Comparison of ENCODE assay signal across 1 cellular context in genomic region chr5:150461231-150461630, GRCh38.
TF ChIP-seq lines count a peak whose summit lies in the region.

No MANE protein-coding gene starts in this region.

TF ChIP-seq in GM12878, 131 proteins besides CTCF, POLR2A, EP300 and RAD21 (continued from another document and continues in another):
- TF ChIP-seq SRF (IDR thresholded peaks at IDR 0.05; ENCODE audit: low read depth in 2 of 2, low read length in 2 of 2) (no peak), BMI1 (IDR thresholded peaks at IDR 0.05; ENCODE audit: borderline replicate concordance) (no peak), RBBP5 (conservative IDR thresholded peaks at IDR 0.05) (no peak), SREBF2 (IDR thresholded peaks at IDR 0.05; ENCODE audit: low read length) (no peak), WRNIP1 (IDR thresholded peaks at IDR 0.05; ENCODE audit: borderline replicate concordance, low read depth, low read length) (no peak), ETV6 (conservative IDR thresholded peaks at IDR 0.05 in 1 of 2, IDR thresholded peaks at IDR 0.05 in 1 of 2; ENCODE audit: borderline replicate concordance in 1 of 2, low read depth in 1 of 2) (no peak), TBL1XR1 (IDR thresholded peaks at IDR 0.05; ENCODE audit: low read depth, low read length) (0 out of 2 replicates have a peak, but pooled peaks have one; percentile 32), ZBTB33 (IDR thresholded peaks at IDR 0.05) (no peak), PML (IDR thresholded peaks at IDR 0.05; ENCODE audit: low read length) (no peak), RFX5 (IDR thresholded peaks at IDR 0.05; ENCODE audit: low read depth, low read length) (peak; percentile 9; the same call in 1 of the 2 replicates), BCL11A (IDR thresholded peaks at IDR 0.05; ENCODE audit: low read depth, low read length) (0 out of 2 replicates have a peak, but pooled peaks have one; percentile 7), POLR2AphosphoS5 (IDR thresholded peaks at IDR 0.05; ENCODE audit: low read length) (peak; percentile 53; the same call in 1 of the 2 replicates), ATF3 (IDR thresholded peaks at IDR 0.05; ENCODE audit: borderline replicate concordance, extremely low read depth, low read depth, low read length) (no peak), RELA (IDR thresholded peaks at IDR 0.05; ENCODE audit: borderline replicate concordance, partially characterized antibody) (no peak), SPI1 (IDR thresholded peaks at IDR 0.05; ENCODE audit: borderline replicate concordance, insufficient read depth, low read depth, low read length) (peak; percentile 66), JUND (IDR thresholded peaks at IDR 0.05; ENCODE audit: low read depth, low read length) (no peak), E2F4 (IDR thresholded peaks at IDR 0.05; ENCODE audit: low read depth, low read length) (no peak), PAX5 (IDR thresholded peaks at IDR 0.05; ENCODE audit: borderline replicate concordance, low read depth, low read length) (no peak; the same call in 1 of the 2 replicates), KDM1A (IDR thresholded peaks at IDR 0.05; ENCODE audit: borderline replicate concordance) (no peak), MTA2 (IDR thresholded peaks at IDR 0.05; ENCODE audit: low read depth) (peak; percentile 58; the same call in 1 of the 2 replicates), PAX8 (IDR thresholded peaks at IDR 0.05) (no peak), SUZ12 (IDR thresholded peaks at IDR 0.05; ENCODE audit: unreplicated experiment) (no peak), MEF2A (IDR thresholded peaks at IDR 0.05; ENCODE audit: insufficient read depth, low read depth, low read length) (no peak), STAT1 (conservative IDR thresholded peaks at IDR 0.05) (no peak), HDGF (IDR thresholded peaks at IDR 0.05) (peak; percentile 79), DPF2 (IDR thresholded peaks at IDR 0.05) (peak; percentile 76), CHD1 (IDR thresholded peaks at IDR 0.05; ENCODE audit: low read depth, low read length) (no peak), ZNF217 (IDR thresholded peaks at IDR 0.05) (no peak), KAT2A (conservative IDR thresholded peaks at IDR 0.05; ENCODE audit: control insufficient read depth, low read depth, low read length) (no peak), NKRF (conservative IDR thresholded peaks at IDR 0.05) (no peak), ZNF687 (IDR thresholded peaks at IDR 0.05) (peak; percentile 76), HDAC6 (IDR thresholded peaks at IDR 0.05; ENCODE audit: unreplicated experiment) (no peak), RELB (IDR thresholded peaks at IDR 0.05; ENCODE audit: low read depth) (peak; percentile 40; the same call in 1 of the 2 replicates), MAX (IDR thresholded peaks at IDR 0.05; ENCODE audit: low read depth, low read length) (0 out of 2 replicates have a peak, but pooled peaks have one; percentile 27), TAF1 (IDR thresholded peaks at IDR 0.05; ENCODE audit: borderline replicate concordance, low read depth, low read length) (peak; percentile 92), SMARCA5 (IDR thresholded peaks at IDR 0.05) (peak; percentile 63; the same call in 1 of the 2 replicates), NR2F1 (conservative IDR thresholded peaks at IDR 0.05) (0 out of 2 replicates have a peak, but pooled peaks have one; percentile 18), PKNOX1 (IDR thresholded peaks at IDR 0.05) (peak; percentile 77), EZH2 (IDR thresholded peaks at IDR 0.05; ENCODE audit: borderline replicate concordance, control insufficient read depth, low read depth, low read length) (no peak), ZBED1 (IDR thresholded peaks at IDR 0.05; ENCODE audit: borderline replicate concordance) (no peak), FOS (IDR thresholded peaks at IDR 0.05; ENCODE audit: borderline replicate concordance, extremely low read depth, insufficient read length) (no peak), ELK1 (IDR thresholded peaks at IDR 0.05; ENCODE audit: low read depth, low read length) (no peak), CREB1 (IDR thresholded peaks at IDR 0.05; ENCODE audit: low read depth) (peak; percentile 27; the same call in 1 of the 2 replicates), CUX1 (IDR thresholded peaks at IDR 0.05; ENCODE audit: insufficient replicate concordance, low read depth, low read length) (no peak)
